ENCODE assay signal across 18 cellular contexts in genomic region chr2:126798276-126799140, GRCh38.
"Had no signal": no experiment of that assay in that cellular context is flagged by ENCODE, and none has a peak within 500 bp of the region (broad histone marks: within the 10 kb centered on the region; RNA-seq: fewer than 3 reads in every experiment).

No MANE protein-coding gene starts in this region.

- DNase-seq: activated gamma-delta T cell; activated naive CD4-positive, alpha-beta T cell treated with anti-CD3 and anti-CD28 coated beads, Interleukin-2, amount 50 U/mL, for 16 hours; activated naive CD8-positive, alpha-beta T cell treated with anti-CD3 and anti-CD28 coated beads, Interleukin-2, amount 50 U/mL, for 24 hours; cortex of kidney; foreskin keratinocyte; left ventricle myocardium inferior; naive thymus-derived CD8-positive, alpha-beta T cell; ovary; stimulated activated CD4-positive, alpha-beta T cell treated with anti-CD3 and anti-CD28 coated beads, Interleukin-15, amount 100 ng/mL, for 24 hours; stimulated activated CD8-positive, alpha-beta memory T cell treated with anti-CD3 and anti-CD28 coated beads, Interleukin-4, amount 100 ng/mL, for 48 hours; stimulated activated naive CD4-positive, alpha-beta T cell; substantia nigra; T-cell; thyroid gland had no signal

- H3K4me1 Mint-ChIP-seq: activated naive CD8-positive, alpha-beta T cell treated with anti-CD3 and anti-CD28 coated beads, Interleukin-2, amount 50 U/mL, for 24 hours; mesothelial cell of epicardium; naive thymus-derived CD8-positive, alpha-beta T cell; T-cell had no signal

- H3K9me3 ChIP-seq: left ventricle myocardium inferior, ovary, thyroid gland had no signal

- H3K27ac Mint-ChIP-seq: activated naive CD8-positive, alpha-beta T cell treated with anti-CD3 and anti-CD28 coated beads, Interleukin-2, amount 50 U/mL, for 24 hours; activated T-helper 1 cell treated with anti-CD3 and anti-CD28 coated beads, Interleukin-12 subunit alpha, Interleukin-12 subunit beta, Interleukin-2, Interleukin-4 antibody, amounts not matched to agents 30 ng/mL and 10 ng/mL and 1 ng/mL, durations not matched to agents 14 hours and 24 hours and 36 hours; mesothelial cell of epicardium; T-cell; WTC11 had no signal

- H3K36me3 Mint-ChIP-seq: mesothelial cell of epicardium; naive thymus-derived CD8-positive, alpha-beta T cell; T-cell; WTC11 had no signal

- H3K27me3 ChIP-seq: foreskin keratinocyte, ovary, thyroid gland had no signal

- H3K27ac ChIP-seq: foreskin keratinocyte, left ventricle myocardium inferior, ovary, thyroid gland had no signal

- H3K4me3 Mint-ChIP-seq: activated naive CD8-positive, alpha-beta T cell treated with anti-CD3 and anti-CD28 coated beads, Interleukin-2, amount 50 U/mL, for 24 hours; activated T-helper 1 cell treated with anti-CD3 and anti-CD28 coated beads, Interleukin-12 subunit alpha, Interleukin-12 subunit beta, Interleukin-2, Interleukin-4 antibody, amounts not matched to agents 30 ng/mL and 10 ng/mL and 1 ng/mL, durations not matched to agents 14 hours and 24 hours and 36 hours; mesothelial cell of epicardium; naive thymus-derived CD8-positive, alpha-beta T cell; T-cell; WTC11 had no signal

- H3K9me3 Mint-ChIP-seq: activated naive CD8-positive, alpha-beta T cell treated with anti-CD3 and anti-CD28 coated beads, Interleukin-2, amount 50 U/mL, for 24 hours; activated T-helper 1 cell treated with anti-CD3 and anti-CD28 coated beads, Interleukin-12 subunit alpha, Interleukin-12 subunit beta, Interleukin-2, Interleukin-4 antibody, amounts not matched to agents 30 ng/mL and 10 ng/mL and 1 ng/mL, durations not matched to agents 14 hours and 24 hours and 36 hours; mesothelial cell of epicardium; naive thymus-derived CD8-positive, alpha-beta T cell; T-cell; WTC11 had no signal

- H3K4me2 ChIP-seq: smooth muscle cell had no signal

- H3K4me1 ChIP-seq: foreskin keratinocyte, left ventricle myocardium inferior, thyroid gland had no signal
